1 cellular context compared by ENCODE assay signal in genomic region chr6:35499372-35499771, GRCh38.
TF ChIP-seq lines count a peak whose summit lies in the region.

No MANE protein-coding gene starts in this region.

TF ChIP-seq in HepG2, 621 proteins besides CTCF, POLR2A, EP300 and RAD21:
- TF ChIP-seq ZNF768 (CRISPR knock-in tag; IDR thresholded peaks at IDR 0.05), result peak; percentile 21; the same call in 1 of the 2 replicates
- TF ChIP-seq ZBTB7A (CRISPR knock-in tag; IDR thresholded peaks at IDR 0.05), result no peak
